30 cellular contexts compared by ENCODE assay signal in the genomic region with DNA sequence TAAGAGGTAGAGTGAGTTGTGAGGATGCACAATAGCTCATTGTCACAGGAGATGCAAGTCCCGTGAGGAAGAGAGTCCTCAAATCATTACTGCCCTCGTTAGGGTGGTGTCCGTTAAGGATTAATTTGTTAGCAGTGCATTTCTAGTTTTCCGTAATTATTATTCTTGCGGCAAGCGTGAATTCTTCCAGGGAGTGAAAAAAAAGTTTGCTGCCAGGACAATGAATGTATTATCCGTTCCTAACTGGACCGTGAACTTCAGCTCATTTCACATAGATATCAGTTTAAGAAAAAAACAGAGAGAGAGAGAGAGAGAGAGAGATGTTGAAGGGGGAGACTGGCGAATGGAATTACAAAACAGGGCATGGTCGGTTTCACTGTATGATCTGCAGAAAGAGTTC.
DNase-seq lines count a peak whose midpoint lies in the region; ATAC-seq and TF ChIP-seq lines count a peak whose summit lies in the region.
"Had no signal": no experiment of that assay in that cellular context is flagged by ENCODE, and none has a peak within 500 bp of the region (broad histone marks: within the 10 kb centered on the region; RNA-seq: fewer than 3 reads in every experiment).

No MANE protein-coding gene starts in this region.

- intact Hi-C loops in left ventricle myocardium inferior (cut with micrococcal nuclease) (no loop called here), heart left ventricle (cut with DNase I) (loop anchor here in 2 of 10 donors (10.0 kb wide), 3 partner anchors 89 to 989 kb away; no protein-coding TSS in a partner anchor), body of pancreas (cut with DNase I) (no loop called here), left colon (cut with DNase I, micrococcal nuclease) (no loop called here)

- ATAC-seq in heart left ventricle (no peak), body of pancreas (peak; percentile 40), left colon (peak; percentile 12), HG03565 (IDR thresholded peaks at IDR 0.05; ENCODE audit: unreplicated experiment) (no peak), GM19452 (IDR thresholded peaks at IDR 0.05; ENCODE audit: unreplicated experiment) (no peak)
- ATAC-seq: lower lobe of right lung; naive thymus-derived CD8-positive, alpha-beta T cell had no signal

- no peak for TF ChIP-seq POLR2A in heart left ventricle (IDR thresholded peaks at IDR 0.05)
- TF ChIP-seq POLR2A in body of pancreas (IDR thresholded peaks at IDR 0.05), result no peak

- H3K4me1 ChIP-seq in left ventricle myocardium inferior (peaks cover 19% of the 10 kb centered on the region), heart left ventricle (peaks cover 0 to 22% (median 10%) of the 10 kb centered on the region in 12 donors), body of pancreas (no peaks in the 10 kb centered on the region), skeletal muscle tissue (ENCODE audit: control insufficient read depth in 3 of 3, insufficient read depth in 3 of 3, low read length in 3 of 3) (peaks cover 0 to 5% (median 5%) of the 10 kb centered on the region in 3 donors)
- H3K4me1 ChIP-seq: prostate gland, uterus had no signal

- H3K9me3 ChIP-seq in left ventricle myocardium inferior (replicated peaks) (no peaks in the 10 kb centered on the region), heart left ventricle (no peaks in the 10 kb centered on the region), body of pancreas (no peaks in the 10 kb centered on the region), skeletal muscle tissue (ENCODE audit: control insufficient read depth in 3 of 3, low read length in 3 of 3) (no peaks in the 10 kb centered on the region)
- H3K9me3 ChIP-seq: lower lobe of right lung, Peyer's patch, prostate gland, thoracic aorta, uterus had no signal

- peak overlapping the region; percentile 14 for H3K27ac ChIP-seq in left ventricle myocardium inferior (replicated peaks)
- H3K27ac ChIP-seq in heart left ventricle, result peak overlapping the region in 2 of 12 donors; percentile 43 to 54
- H3K27ac ChIP-seq in body of pancreas, result peak overlapping the region in 3 of 4 donors; percentile 33 to 47 (median 44)
- H3K27ac ChIP-seq in skeletal muscle tissue (ENCODE audit: low read depth, low read length), result peak overlapping the region; percentile 56
- H3K27ac ChIP-seq: epithelial cell of prostate, lower lobe of right lung, Peyer's patch, prostate gland, thoracic aorta, uterus had no signal

- TF ChIP-seq CTCF in left ventricle myocardium inferior (IDR thresholded peaks at IDR 0.05; ENCODE audit: borderline replicate concordance), result no peak
- no peak for TF ChIP-seq CTCF in heart left ventricle (IDR thresholded peaks at IDR 0.05)
- TF ChIP-seq CTCF in body of pancreas (IDR thresholded peaks at IDR 0.05), result no peak

- H3K36me3 ChIP-seq in left ventricle myocardium inferior (no peaks in the 10 kb centered on the region), heart left ventricle (no peaks in the 10 kb centered on the region), body of pancreas (replicated peaks in 1 of 2; ENCODE audit: insufficient read depth in 1 of 2, low read depth in 2 of 2) (no peaks in the 10 kb centered on the region), skeletal muscle tissue (ENCODE audit: control insufficient read depth in 3 of 3, insufficient read depth in 3 of 3, low read length in 3 of 3) (no peaks in the 10 kb centered on the region)
- H3K36me3 ChIP-seq: lower lobe of right lung, Peyer's patch, prostate gland, thoracic aorta, uterus had no signal

- DNase-seq in left ventricle myocardium inferior (no peak), heart left ventricle (no peak), body of pancreas (no peak), left colon (no peak)
- DNase-seq in stimulated activated CD4-positive, alpha-beta T cell treated with anti-CD3 and anti-CD28 coated beads, Interleukin-12 subunit alpha, Interleukin-12 subunit beta, amount 100 ng/mL, for 4 hours, result no peak
- DNase-seq: activated CD4-positive, alpha-beta memory T cell treated with anti-CD3 and anti-CD28 coated beads, Interleukin-2, amount 10 ng/mL, durations not matched to agents 7 days and 5 days; activated CD4-positive, alpha-beta T cell treated with anti-CD3 and anti-CD28 coated beads for 1 hour; activated naive CD4-positive, alpha-beta T cell treated with anti-CD3 and anti-CD28 coated beads for 36 hours; AML-193; CD4-positive, alpha-beta T cell; effector CD4-positive, alpha-beta T cell; glutamatergic neuron; H7; KBM-7; lower lobe of right lung; naive thymus-derived CD8-positive, alpha-beta T cell; NCI-H1092; NCI-H2081; NCI-H226; Peyer's patch; SHP77 treated with DMSO at 0.1 percent for 48 hours; stimulated activated CD4-positive, alpha-beta T cell treated with anti-CD3 and anti-CD28 coated beads, Interleukin-1b, Interleukin-23, amount 100 ng/mL, for 48 hours; SW 1271; uterus had no signal

- H3K9ac ChIP-seq in skeletal muscle tissue (ENCODE audit: low read depth in 1 of 3, low read length in 3 of 3), result peak overlapping the region in 1 of 3 donors; percentile 37

- H3K4me3 ChIP-seq in left ventricle myocardium inferior (peak overlapping the region; percentile 7), heart left ventricle (peak overlapping the region in 4 of 12 donors; percentile 6 to 39 (median 36)), body of pancreas (no peak overlapping the region), skeletal muscle tissue (ENCODE audit: low read length in 3 of 3) (peak overlapping the region; percentile 24 to 51 (median 37))
- H3K4me3 ChIP-seq: lower lobe of right lung, Peyer's patch, prostate gland, thoracic aorta, uterus had no signal

- H3K27me3 ChIP-seq in left ventricle myocardium inferior (ENCODE audit: low read depth) (no peaks in the 10 kb centered on the region), heart left ventricle (no peaks in the 10 kb centered on the region), body of pancreas (no peaks in the 10 kb centered on the region), skeletal muscle tissue (ENCODE audit: control insufficient read depth in 3 of 3, insufficient read depth in 3 of 3, low read length in 3 of 3) (no peaks in the 10 kb centered on the region)
- H3K27me3 ChIP-seq: Peyer's patch, uterus had no signal

- WGBS in heart left ventricle, 4 donors, result 63 to 75% (median 65%) methylated on average over 10 of the region's 10 CpGs
- WGBS in body of pancreas, 2 donors, result 23 to 29% methylated on average over 10 of the region's 10 CpGs

Comparison
In these comparisons a context has a peak if more than half of its experiments do, and no peak if none do; other contexts are left out.
1. H3K4me3 ChIP-seq: peak in left ventricle myocardium inferior (single experiment) and skeletal muscle tissue (3 of 3); none in body of pancreas (0 of 2).
2. ATAC-seq: peak in body of pancreas (single experiment) and left colon (single experiment); none in heart left ventricle (0 of 4), HG03565 (single experiment) and GM19452 (single experiment).